9 cellular contexts compared by ENCODE assay signal in the genomic region with DNA sequence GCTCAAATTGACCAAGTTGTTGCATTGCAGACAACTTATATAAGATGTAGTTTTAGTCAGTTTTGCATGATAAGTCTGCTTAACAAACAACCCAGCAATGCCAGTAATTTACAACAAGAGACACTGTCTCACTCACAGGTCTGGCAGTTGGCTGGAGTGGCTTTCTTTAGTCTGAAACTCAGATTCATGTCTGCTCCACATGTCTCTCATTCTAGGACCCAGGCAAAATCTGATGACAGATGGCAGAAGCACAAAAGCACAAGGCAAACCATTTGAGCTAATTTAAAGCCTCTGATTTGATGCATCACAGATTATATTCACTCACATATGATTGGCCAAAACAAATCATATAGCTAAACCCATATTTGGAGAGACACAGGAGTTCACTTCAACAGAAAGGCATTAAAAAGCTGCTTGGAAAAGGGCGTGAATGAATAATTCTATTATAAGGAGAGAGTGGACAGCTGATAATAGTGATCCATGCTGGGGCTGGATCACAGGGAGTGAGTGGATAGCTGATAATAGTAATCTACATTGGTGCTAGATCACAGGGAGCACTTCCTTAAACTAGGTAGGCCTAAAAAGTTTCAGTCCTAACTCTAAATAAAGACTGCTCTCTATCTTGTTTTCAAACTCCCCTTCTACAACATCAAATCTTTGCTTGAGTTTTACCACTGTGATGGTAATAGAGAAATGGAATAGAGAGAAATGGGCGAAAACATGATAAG.
DNase-seq lines count a peak whose midpoint lies in the region; ATAC-seq, FAIRE-seq and TF ChIP-seq lines count a peak whose summit lies in the region.
"Had no signal": no experiment of that assay in that cellular context is flagged by ENCODE, and none has a peak within 500 bp of the region (broad histone marks: within the 10 kb centered on the region; RNA-seq: fewer than 3 reads in every experiment).

No MANE protein-coding gene starts in this region.

- H3K27me3 ChIP-seq in sigmoid colon = no peaks in the 10 kb centered on the region

- H3K4me1 ChIP-seq in sigmoid colon = no peaks in the 10 kb centered on the region

- no peak for TF ChIP-seq EP300 in sigmoid colon (IDR thresholded peaks at IDR 0.05)

- peak; percentile 70 for ATAC-seq in GM19395 (IDR thresholded peaks at IDR 0.05; ENCODE audit: unreplicated experiment)
- ATAC-seq in HG02970 (IDR thresholded peaks at IDR 0.05; ENCODE audit: low FRiP score, unreplicated experiment) = peak; percentile 39

- WGBS in sigmoid colon, 2 donors = 93 to 95% methylated on average over 2 of the region's 2 CpGs

- no peak for DNase-seq in D721Med (ENCODE audit: insufficient read length, low spot score)
- peak; percentile 92 for DNase-seq in NCI-H446 treated with DMSO at 0.1 percent for 48 hours (lab: John Stamatoyannopoulos, UW)
- DNase-seq in NCI-H2081 (lab: John Stamatoyannopoulos, UW) = no peak
- DNase-seq in HT-29 (ENCODE audit: low spot score) = no peak
- no peak for DNase-seq in sigmoid colon
- no peak for DNase-seq in DMS53 (lab: John Stamatoyannopoulos, UW)
- DNase-seq: OCI-M1 had no signal

- no peak overlapping the region for H3K27ac ChIP-seq in sigmoid colon

- peak; percentile 29 for FAIRE-seq in D721Med (lab: Jason Lieb, UNC)

- intact Hi-C loops in sigmoid colon (cut with DNase I) = no loop called here

- no peak overlapping the region for H3K4me3 ChIP-seq in sigmoid colon

- H3K9me3 ChIP-seq in sigmoid colon = no peaks in the 10 kb centered on the region

- no peaks in the 10 kb centered on the region for H3K36me3 ChIP-seq in sigmoid colon

- TF ChIP-seq CTCF in D721Med (IDR thresholded peaks at IDR 0.05; ENCODE audit: insufficient read depth, missing control alignments) (no peak), sigmoid colon (IDR thresholded peaks at IDR 0.05) (no peak)

- no peak for TF ChIP-seq POLR2A in sigmoid colon (IDR thresholded peaks at IDR 0.05)
